1 cellular context compared by ENCODE assay signal in the genomic region with DNA sequence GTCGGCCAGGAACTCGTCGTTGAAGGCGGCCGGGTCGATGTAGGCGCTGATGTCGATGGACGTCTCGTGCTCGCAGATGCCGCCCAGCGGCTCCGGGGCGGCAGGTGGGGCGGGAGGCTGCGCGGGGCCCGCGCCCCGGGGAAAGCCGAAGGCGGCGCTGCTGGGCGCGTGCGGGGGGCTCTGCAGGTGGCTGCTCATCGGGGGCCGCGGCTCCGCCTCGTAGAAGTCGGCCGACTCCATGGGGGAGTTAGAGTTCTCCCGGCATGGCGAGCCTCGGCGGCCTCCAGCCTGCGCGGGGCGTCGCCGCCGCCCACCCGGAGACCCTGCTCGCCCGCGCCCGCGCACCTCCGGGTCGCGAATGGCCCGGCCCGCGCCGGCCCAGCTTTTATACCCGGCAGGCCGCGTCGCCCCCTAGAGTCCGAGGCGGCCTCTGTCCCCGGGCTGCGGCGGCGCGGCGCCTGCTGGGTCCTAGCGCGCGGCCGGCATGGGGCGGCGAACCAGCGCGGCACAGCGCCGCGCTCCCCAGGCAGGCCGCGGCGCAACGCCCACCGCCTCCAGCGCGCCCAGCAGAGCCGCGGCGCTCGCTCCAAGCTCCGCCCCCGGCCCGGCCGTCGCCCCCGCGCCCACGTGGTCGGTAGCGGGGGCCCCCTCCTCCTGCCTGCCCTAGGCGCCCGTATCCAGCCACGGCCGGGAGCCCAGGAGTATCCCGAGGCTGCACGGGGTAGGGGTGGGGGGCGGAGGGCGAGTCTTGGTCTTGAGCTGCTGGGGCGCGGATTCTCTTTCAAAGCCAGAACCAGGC.
TF ChIP-seq lines count a peak whose summit lies in the region.

A gene (minus strand): TSS at position 360 of the 799 bp plus-strand sequence. CDS start 120 bp downstream, at position 240.

TF ChIP-seq in GM12878, 131 proteins besides CTCF, POLR2A, EP300 and RAD21 (continued from another document and continues in another):
- TF ChIP-seq, protein P1, sequence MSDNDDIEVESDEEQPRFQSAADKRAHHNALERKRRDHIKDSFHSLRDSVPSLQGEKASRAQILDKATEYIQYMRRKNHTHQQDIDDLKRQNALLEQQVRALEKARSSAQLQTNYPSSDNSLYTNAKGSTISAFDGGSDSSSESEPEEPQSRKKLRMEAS (IDR thresholded peaks at IDR 0.05; ENCODE audit: low read depth, low read length): no peak
- TF ChIP-seq ZNF622 (IDR thresholded peaks at IDR 0.05): no peak
- TF ChIP-seq, protein P2, sequence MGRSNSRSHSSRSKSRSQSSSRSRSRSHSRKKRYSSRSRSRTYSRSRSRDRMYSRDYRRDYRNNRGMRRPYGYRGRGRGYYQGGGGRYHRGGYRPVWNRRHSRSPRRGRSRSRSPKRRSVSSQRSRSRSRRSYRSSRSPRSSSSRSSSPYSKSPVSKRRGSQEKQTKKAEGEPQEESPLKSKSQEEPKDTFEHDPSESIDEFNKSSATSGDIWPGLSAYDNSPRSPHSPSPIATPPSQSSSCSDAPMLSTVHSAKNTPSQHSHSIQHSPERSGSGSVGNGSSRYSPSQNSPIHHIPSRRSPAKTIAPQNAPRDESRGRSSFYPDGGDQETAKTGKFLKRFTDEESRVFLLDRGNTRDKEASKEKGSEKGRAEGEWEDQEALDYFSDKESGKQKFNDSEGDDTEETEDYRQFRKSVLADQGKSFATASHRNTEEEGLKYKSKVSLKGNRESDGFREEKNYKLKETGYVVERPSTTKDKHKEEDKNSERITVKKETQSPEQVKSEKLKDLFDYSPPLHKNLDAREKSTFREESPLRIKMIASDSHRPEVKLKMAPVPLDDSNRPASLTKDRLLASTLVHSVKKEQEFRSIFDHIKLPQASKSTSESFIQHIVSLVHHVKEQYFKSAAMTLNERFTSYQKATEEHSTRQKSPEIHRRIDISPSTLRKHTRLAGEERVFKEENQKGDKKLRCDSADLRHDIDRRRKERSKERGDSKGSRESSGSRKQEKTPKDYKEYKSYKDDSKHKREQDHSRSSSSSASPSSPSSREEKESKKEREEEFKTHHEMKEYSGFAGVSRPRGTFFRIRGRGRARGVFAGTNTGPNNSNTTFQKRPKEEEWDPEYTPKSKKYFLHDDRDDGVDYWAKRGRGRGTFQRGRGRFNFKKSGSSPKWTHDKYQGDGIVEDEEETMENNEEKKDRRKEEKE (IDR thresholded peaks at IDR 0.05): no peak
- TF ChIP-seq, protein P3, sequence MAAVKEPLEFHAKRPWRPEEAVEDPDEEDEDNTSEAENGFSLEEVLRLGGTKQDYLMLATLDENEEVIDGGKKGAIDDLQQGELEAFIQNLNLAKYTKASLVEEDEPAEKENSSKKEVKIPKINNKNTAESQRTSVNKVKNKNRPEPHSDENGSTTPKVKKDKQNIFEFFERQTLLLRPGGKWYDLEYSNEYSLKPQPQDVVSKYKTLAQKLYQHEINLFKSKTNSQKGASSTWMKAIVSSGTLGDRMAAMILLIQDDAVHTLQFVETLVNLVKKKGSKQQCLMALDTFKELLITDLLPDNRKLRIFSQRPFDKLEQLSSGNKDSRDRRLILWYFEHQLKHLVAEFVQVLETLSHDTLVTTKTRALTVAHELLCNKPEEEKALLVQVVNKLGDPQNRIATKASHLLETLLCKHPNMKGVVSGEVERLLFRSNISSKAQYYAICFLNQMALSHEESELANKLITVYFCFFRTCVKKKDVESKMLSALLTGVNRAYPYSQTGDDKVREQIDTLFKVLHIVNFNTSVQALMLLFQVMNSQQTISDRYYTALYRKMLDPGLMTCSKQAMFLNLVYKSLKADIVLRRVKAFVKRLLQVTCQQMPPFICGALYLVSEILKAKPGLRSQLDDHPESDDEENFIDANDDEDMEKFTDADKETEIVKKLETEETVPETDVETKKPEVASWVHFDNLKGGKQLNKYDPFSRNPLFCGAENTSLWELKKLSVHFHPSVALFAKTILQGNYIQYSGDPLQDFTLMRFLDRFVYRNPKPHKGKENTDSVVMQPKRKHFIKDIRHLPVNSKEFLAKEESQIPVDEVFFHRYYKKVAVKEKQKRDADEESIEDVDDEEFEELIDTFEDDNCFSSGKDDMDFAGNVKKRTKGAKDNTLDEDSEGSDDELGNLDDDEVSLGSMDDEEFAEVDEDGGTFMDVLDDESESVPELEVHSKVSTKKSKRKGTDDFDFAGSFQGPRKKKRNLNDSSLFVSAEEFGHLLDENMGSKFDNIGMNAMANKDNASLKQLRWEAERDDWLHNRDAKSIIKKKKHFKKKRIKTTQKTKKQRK (IDR thresholded peaks at IDR 0.05; ENCODE audit: low read depth, low read length): no peak
- TF ChIP-seq, protein P4, sequence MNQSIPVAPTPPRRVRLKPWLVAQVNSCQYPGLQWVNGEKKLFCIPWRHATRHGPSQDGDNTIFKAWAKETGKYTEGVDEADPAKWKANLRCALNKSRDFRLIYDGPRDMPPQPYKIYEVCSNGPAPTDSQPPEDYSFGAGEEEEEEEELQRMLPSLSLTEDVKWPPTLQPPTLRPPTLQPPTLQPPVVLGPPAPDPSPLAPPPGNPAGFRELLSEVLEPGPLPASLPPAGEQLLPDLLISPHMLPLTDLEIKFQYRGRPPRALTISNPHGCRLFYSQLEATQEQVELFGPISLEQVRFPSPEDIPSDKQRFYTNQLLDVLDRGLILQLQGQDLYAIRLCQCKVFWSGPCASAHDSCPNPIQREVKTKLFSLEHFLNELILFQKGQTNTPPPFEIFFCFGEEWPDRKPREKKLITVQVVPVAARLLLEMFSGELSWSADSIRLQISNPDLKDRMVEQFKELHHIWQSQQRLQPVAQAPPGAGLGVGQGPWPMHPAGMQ (IDR thresholded peaks at IDR 0.05; ENCODE audit: borderline replicate concordance): no peak
- no peak for TF ChIP-seq MEF2B (IDR thresholded peaks at IDR 0.05; ENCODE audit: partially characterized antibody, poor library complexity, severe bottlenecking)
- no peak for TF ChIP-seq RBBP5 (conservative IDR thresholded peaks at IDR 0.05)
- no peak for TF ChIP-seq NR2C2 (IDR thresholded peaks at IDR 0.05; ENCODE audit: borderline replicate concordance, control insufficient read depth, insufficient read length, low read depth)
- TF ChIP-seq, protein P5, sequence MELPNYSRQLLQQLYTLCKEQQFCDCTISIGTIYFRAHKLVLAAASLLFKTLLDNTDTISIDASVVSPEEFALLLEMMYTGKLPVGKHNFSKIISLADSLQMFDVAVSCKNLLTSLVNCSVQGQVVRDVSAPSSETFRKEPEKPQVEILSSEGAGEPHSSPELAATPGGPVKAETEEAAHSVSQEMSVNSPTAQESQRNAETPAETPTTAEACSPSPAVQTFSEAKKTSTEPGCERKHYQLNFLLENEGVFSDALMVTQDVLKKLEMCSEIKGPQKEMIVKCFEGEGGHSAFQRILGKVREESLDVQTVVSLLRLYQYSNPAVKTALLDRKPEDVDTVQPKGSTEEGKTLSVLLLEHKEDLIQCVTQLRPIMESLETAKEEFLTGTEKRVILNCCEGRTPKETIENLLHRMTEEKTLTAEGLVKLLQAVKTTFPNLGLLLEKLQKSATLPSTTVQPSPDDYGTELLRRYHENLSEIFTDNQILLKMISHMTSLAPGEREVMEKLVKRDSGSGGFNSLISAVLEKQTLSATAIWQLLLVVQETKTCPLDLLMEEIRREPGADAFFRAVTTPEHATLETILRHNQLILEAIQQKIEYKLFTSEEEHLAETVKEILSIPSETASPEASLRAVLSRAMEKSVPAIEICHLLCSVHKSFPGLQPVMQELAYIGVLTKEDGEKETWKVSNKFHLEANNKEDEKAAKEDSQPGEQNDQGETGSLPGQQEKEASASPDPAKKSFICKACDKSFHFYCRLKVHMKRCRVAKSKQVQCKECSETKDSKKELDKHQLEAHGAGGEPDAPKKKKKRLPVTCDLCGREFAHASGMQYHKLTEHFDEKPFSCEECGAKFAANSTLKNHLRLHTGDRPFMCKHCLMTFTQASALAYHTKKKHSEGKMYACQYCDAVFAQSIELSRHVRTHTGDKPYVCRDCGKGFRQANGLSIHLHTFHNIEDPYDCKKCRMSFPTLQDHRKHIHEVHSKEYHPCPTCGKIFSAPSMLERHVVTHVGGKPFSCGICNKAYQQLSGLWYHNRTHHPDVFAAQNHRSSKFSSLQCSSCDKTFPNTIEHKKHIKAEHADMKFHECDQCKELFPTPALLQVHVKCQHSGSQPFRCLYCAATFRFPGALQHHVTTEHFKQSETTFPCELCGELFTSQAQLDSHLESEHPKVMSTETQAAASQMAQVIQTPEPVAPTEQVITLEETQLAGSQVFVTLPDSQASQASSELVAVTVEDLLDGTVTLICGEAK (IDR thresholded peaks at IDR 0.05; ENCODE audit: borderline replicate concordance): no peak
- TF ChIP-seq, protein P6, sequence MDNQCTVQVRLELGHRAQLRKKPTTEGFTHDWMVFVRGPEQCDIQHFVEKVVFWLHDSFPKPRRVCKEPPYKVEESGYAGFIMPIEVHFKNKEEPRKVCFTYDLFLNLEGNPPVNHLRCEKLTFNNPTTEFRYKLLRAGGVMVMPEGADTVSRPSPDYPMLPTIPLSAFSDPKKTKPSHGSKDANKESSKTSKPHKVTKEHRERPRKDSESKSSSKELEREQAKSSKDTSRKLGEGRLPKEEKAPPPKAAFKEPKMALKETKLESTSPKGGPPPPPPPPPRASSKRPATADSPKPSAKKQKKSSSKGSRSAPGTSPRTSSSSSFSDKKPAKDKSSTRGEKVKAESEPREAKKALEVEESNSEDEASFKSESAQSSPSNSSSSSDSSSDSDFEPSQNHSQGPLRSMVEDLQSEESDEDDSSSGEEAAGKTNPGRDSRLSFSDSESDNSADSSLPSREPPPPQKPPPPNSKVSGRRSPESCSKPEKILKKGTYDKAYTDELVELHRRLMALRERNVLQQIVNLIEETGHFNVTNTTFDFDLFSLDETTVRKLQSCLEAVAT (IDR thresholded peaks at IDR 0.05): no peak
- TF ChIP-seq, protein P7, sequence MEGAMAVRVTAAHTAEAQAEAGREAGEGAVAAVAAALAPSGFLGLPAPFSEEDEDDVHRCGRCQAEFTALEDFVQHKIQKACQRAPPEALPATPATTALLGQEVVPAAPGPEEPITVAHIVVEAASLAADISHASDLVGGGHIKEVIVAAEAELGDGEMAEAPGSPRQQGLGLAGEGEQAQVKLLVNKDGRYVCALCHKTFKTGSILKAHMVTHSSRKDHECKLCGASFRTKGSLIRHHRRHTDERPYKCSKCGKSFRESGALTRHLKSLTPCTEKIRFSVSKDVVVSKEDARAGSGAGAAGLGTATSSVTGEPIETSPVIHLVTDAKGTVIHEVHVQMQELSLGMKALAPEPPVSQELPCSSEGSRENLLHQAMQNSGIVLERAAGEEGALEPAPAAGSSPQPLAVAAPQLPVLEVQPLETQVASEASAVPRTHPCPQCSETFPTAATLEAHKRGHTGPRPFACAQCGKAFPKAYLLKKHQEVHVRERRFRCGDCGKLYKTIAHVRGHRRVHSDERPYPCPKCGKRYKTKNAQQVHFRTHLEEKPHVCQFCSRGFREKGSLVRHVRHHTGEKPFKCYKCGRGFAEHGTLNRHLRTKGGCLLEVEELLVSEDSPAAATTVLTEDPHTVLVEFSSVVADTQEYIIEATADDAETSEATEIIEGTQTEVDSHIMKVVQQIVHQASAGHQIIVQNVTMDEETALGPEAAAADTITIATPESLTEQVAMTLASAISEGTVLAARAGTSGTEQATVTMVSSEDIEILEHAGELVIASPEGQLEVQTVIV (IDR thresholded peaks at IDR 0.05; ENCODE audit: borderline replicate concordance, partially characterized antibody): no peak
- TF ChIP-seq, protein P8, sequence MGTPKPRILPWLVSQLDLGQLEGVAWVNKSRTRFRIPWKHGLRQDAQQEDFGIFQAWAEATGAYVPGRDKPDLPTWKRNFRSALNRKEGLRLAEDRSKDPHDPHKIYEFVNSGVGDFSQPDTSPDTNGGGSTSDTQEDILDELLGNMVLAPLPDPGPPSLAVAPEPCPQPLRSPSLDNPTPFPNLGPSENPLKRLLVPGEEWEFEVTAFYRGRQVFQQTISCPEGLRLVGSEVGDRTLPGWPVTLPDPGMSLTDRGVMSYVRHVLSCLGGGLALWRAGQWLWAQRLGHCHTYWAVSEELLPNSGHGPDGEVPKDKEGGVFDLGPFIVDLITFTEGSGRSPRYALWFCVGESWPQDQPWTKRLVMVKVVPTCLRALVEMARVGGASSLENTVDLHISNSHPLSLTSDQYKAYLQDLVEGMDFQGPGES (IDR thresholded peaks at IDR 0.05): no peak
- TF ChIP-seq, protein P9, sequence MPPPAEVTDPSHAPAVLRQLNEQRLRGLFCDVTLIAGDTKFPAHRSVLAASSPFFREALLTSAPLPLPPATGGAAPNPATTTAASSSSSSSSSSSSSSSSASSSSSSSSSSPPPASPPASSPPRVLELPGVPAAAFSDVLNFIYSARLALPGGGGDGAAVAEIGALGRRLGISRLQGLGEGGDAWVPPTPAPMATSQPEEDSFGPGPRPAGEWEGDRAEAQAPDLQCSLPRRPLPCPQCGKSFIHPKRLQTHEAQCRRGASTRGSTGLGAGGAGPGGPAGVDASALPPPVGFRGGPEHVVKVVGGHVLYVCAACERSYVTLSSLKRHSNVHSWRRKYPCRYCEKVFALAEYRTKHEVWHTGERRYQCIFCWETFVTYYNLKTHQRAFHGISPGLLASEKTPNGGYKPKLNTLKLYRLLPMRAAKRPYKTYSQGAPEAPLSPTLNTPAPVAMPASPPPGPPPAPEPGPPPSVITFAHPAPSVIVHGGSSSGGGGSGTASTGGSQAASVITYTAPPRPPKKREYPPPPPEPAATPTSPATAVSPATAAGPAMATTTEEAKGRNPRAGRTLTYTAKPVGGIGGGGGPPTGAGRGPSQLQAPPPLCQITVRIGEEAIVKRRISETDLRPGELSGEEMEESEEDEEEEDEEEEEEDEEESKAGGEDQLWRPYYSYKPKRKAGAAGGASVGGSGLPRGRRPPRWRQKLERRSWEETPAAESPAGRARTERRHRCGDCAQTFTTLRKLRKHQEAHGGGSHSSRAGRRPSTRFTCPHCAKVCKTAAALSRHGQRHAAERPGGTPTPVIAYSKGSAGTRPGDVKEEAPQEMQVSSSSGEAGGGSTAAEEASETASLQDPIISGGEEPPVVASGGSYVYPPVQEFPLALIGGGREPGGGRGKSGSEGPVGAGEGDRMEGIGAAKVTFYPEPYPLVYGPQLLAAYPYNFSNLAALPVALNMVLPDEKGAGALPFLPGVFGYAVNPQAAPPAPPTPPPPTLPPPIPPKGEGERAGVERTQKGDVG (CRISPR knock-in tag; IDR thresholded peaks at IDR 0.05): no peak
- no peak for TF ChIP-seq PML (IDR thresholded peaks at IDR 0.05; ENCODE audit: low read length)
- TF ChIP-seq MYB (IDR thresholded peaks at IDR 0.05; ENCODE audit: borderline replicate concordance, low read depth, low read length): no peak
- no peak for TF ChIP-seq NRF1 (conservative IDR thresholded peaks at IDR 0.05; ENCODE audit: low read depth, low read length)
- TF ChIP-seq IKZF1 (conservative IDR thresholded peaks at IDR 0.05): peak; percentile 60
- no peak for TF ChIP-seq RCOR1 (conservative IDR thresholded peaks at IDR 0.05; ENCODE audit: low read depth, low read length)
- TF ChIP-seq DPF2 (IDR thresholded peaks at IDR 0.05): 0 out of 2 replicates have a peak, but pooled peaks have one; percentile 39
- 0 out of 2 replicates have a peak, but pooled peaks have one; percentile 54 for TF ChIP-seq SMARCA5 (IDR thresholded peaks at IDR 0.05)
- TF ChIP-seq MTA3 (IDR thresholded peaks at IDR 0.05; ENCODE audit: borderline replicate concordance, low read length): no peak
- no peak for TF ChIP-seq KLF5 (IDR thresholded peaks at IDR 0.05; ENCODE audit: partially characterized antibody)
- TF ChIP-seq SMAD1 (IDR thresholded peaks at IDR 0.05; ENCODE audit: low read depth, partially characterized antibody): no peak
- TF ChIP-seq POLR2AphosphoS2 (IDR thresholded peaks at IDR 0.05; ENCODE audit: low read depth, low read length): no peak
